ENCODE assay signal across 1 cellular context in genomic region chr2:43222472-43223146, GRCh38.
TF ChIP-seq lines count a peak whose summit lies in the region.

No MANE protein-coding gene starts in this region.

TF ChIP-seq in GM12878, 131 proteins besides CTCF, POLR2A, EP300 and RAD21 (continued from another document):
- no peak for TF ChIP-seq REST (IDR thresholded peaks at IDR 0.05; ENCODE audit: low read depth, low read length)
